15 cellular contexts compared by ENCODE assay signal in genomic region chr6:35581633-35582032, GRCh38.
DNase-seq lines count a peak whose midpoint lies in the region; TF ChIP-seq lines count a peak whose summit lies in the region.
"Had no signal": no experiment of that assay in that cellular context is flagged by ENCODE, and none has a peak within 500 bp of the region (broad histone marks: within the 10 kb centered on the region; RNA-seq: fewer than 3 reads in every experiment).

No MANE protein-coding gene starts in this region.

- H3K4me1 ChIP-seq in spleen: peaks cover 6 to 52% (median 27%) of the 10 kb centered on the region in 6 donors

- CTCF ChIA-PET in RWPE1 (lab: Yijun Ruan, JAX): interaction anchor here (1.0 kb wide), 1 partner anchor 43 kb away, joined by 5 read pairs; no protein-coding TSS in a partner anchor

- DNase-seq in T-helper 1 cell: no peak
- DNase-seq in DMS79 treated with DMSO at 0.1 percent for 48 hours (lab: John Stamatoyannopoulos, UW): peak; percentile 78
- no peak for DNase-seq in RWPE1 (ENCODE audit: low spot score)
- no peak for DNase-seq in glutamatergic neuron
- no peak for DNase-seq in G401 (ENCODE audit: low spot score)
- no peak for DNase-seq in NCI-H446 treated with DMSO at 0.1 percent for 48 hours (lab: John Stamatoyannopoulos, UW)
- DNase-seq in spleen: no peak
- DNase-seq: activated effector memory CD4-positive, alpha-beta T cell treated with Interleukin-2 at 50 U/mL for 16 hours; GOT3; mammary epithelial cell; NCI-H526 treated with DMSO at 0.1 percent for 48 hours; nucleus accumbens; stimulated activated CD4-positive, alpha-beta T cell treated with anti-CD3 and anti-CD28 coated beads, Interleukin-12 subunit alpha, Interleukin-12 subunit beta, amount 100 ng/mL, for 4 hours; upper lobe of left lung had no signal

- H3K4me3 Mint-ChIP-seq in T-helper 1 cell treated with Interleukin-12 subunit alpha and Interleukin-12 subunit beta and Interleukin-4 antibody, amounts not matched to agents 30 μg/mL and 1 μg/mL, for 36 hours: no peak overlapping the region
- H3K4me3 Mint-ChIP-seq in glutamatergic neuron (ENCODE audit: unreplicated experiment): no peak overlapping the region

- 84 to 92% (median 86%) methylated on average over 6 of the region's 6 CpGs for WGBS in spleen, 5 donors

- no peak for TF ChIP-seq POLR2A in spleen (IDR thresholded peaks at IDR 0.05)

- no peak overlapping the region for H3K4me3 ChIP-seq in spleen
- H3K4me3 ChIP-seq: upper lobe of left lung had no signal

- H3K36me3 Mint-ChIP-seq in T-helper 1 cell treated with Interleukin-12 subunit alpha and Interleukin-12 subunit beta and Interleukin-4 antibody, amounts not matched to agents 30 μg/mL and 1 μg/mL, for 36 hours (ENCODE audit: low read depth): peaks cover 12% of the 10 kb centered on the region
- no peaks in the 10 kb centered on the region for H3K36me3 Mint-ChIP-seq in glutamatergic neuron (ENCODE audit: unreplicated experiment)

- H3K27me3 Mint-ChIP-seq in T-helper 1 cell treated with Interleukin-12 subunit alpha and Interleukin-12 subunit beta and Interleukin-4 antibody, amounts not matched to agents 30 μg/mL and 1 μg/mL, for 36 hours (ENCODE audit: low read depth): no peaks in the 10 kb centered on the region
- no peaks in the 10 kb centered on the region for H3K27me3 Mint-ChIP-seq in glutamatergic neuron (ENCODE audit: unreplicated experiment)

- no peaks in the 10 kb centered on the region for H3K27me3 ChIP-seq in spleen (replicated peaks in 1 of 7)
- H3K27me3 ChIP-seq: upper lobe of left lung had no signal

- H3K27ac ChIP-seq in RWPE1 (peak overlapping the region; percentile 50), spleen (peak overlapping the region in 4 of 8 donors; percentile 3 to 96 (median 88))

- H3K9me3 ChIP-seq in spleen: no peaks in the 10 kb centered on the region
- H3K9me3 ChIP-seq: upper lobe of left lung had no signal

- POLR2A ChIA-PET in RWPE1 (lab: Yijun Ruan, JAX; ENCODE audit: low non-redundant PET): no interaction called here

- TF ChIP-seq CTCF in RWPE1 (conservative IDR thresholded peaks at IDR 0.05; ENCODE audit: low read depth) (no peak), glutamatergic neuron (IDR thresholded peaks at IDR 0.05; ENCODE audit: partially characterized antibody, unreplicated experiment) (no peak), spleen (IDR thresholded peaks at IDR 0.05 in 8 of 11, conservative IDR thresholded peaks at IDR 0.05 in 3 of 11) (no peak)

- peaks cover 2 to 100% (median 51%) of the 10 kb centered on the region in 6 donors for H3K36me3 ChIP-seq in spleen

- in situ Hi-C loops in G401 (cut with HindIII; ENCODE audit: low sequenced_read_pairs): no loop called here

- intact Hi-C loops in spleen (cut with DNase I; ENCODE audit: low total_unique reads): loop anchor here (2.0 kb wide), 1 partner anchor 155 kb away; the partner anchor contains the start of gene ARMC12

- peaks cover 22% of the 10 kb centered on the region for H3K4me1 Mint-ChIP-seq in T-helper 1 cell treated with Interleukin-12 subunit alpha and Interleukin-12 subunit beta and Interleukin-4 antibody, amounts not matched to agents 30 μg/mL and 1 μg/mL, for 36 hours (ENCODE audit: low read depth)
- peaks cover 23% of the 10 kb centered on the region for H3K4me1 Mint-ChIP-seq in glutamatergic neuron (ENCODE audit: low read depth, unreplicated experiment)

- peak overlapping the region; percentile 15 for H3K27ac Mint-ChIP-seq in T-helper 1 cell treated with Interleukin-12 subunit alpha and Interleukin-12 subunit beta and Interleukin-4 antibody, amounts not matched to agents 30 μg/mL and 1 μg/mL, for 36 hours
- peak overlapping the region; percentile 92 for H3K27ac Mint-ChIP-seq in glutamatergic neuron (ENCODE audit: unreplicated experiment)

- no peaks in the 10 kb centered on the region for H3K9me3 Mint-ChIP-seq in T-helper 1 cell treated with Interleukin-12 subunit alpha and Interleukin-12 subunit beta and Interleukin-4 antibody, amounts not matched to agents 30 μg/mL and 1 μg/mL, for 36 hours
- no peaks in the 10 kb centered on the region for H3K9me3 Mint-ChIP-seq in glutamatergic neuron (ENCODE audit: unreplicated experiment)
